Comparison of ENCODE assay signal across 8 cellular contexts in genomic region chr12:48296586-48297396, GRCh38. TPM values are rescaled to one million over a fixed set of nuclear protein-coding genes. Genes with fewer than 3 reads are reported as not detected.
DNase-seq lines count a peak whose midpoint lies in the region; ATAC-seq and TF ChIP-seq lines count a peak whose summit lies in the region.

No MANE protein-coding gene starts in this region.

- peak overlapping the region; percentile 77 for H3K4me3 Mint-ChIP-seq in mesothelial cell of epicardium

- no peaks in the 10 kb centered on the region for H3K36me3 ChIP-seq in MM.1S (replicated peaks; ENCODE audit: insufficient read depth, low read length)
- no peaks in the 10 kb centered on the region for H3K36me3 ChIP-seq in esophagus (ENCODE audit: control insufficient read depth in 2 of 2, insufficient read depth in 2 of 2, low read length in 1 of 2)

- no peaks in the 10 kb centered on the region for H3K79me2 ChIP-seq in MM.1S (ENCODE audit: low read length)

- no peaks in the 10 kb centered on the region for H3K36me3 Mint-ChIP-seq in mesothelial cell of epicardium

- H3K27me3 ChIP-seq in MM.1S (replicated peaks; ENCODE audit: insufficient read depth, low read length) (no peaks in the 10 kb centered on the region), esophagus (ENCODE audit: control insufficient read depth in 1 of 2, insufficient read depth in 2 of 2, low read length in 2 of 2) (no peaks in the 10 kb centered on the region)

- no peaks in the 10 kb centered on the region for H4K20me1 ChIP-seq in MM.1S (ENCODE audit: insufficient read depth, low read length)

- H3K4me3 ChIP-seq in GM12865 (ENCODE audit: low read depth, low read length) (no peak overlapping the region), MM.1S (ENCODE audit: low read length) (peak overlapping the region; percentile 56), esophagus (ENCODE audit: low read depth in 1 of 2, low read length in 2 of 2) (peak overlapping the region; percentile 48 to 56)

- DNase-seq in GM12865 (ENCODE audit: low read depth) (peak; percentile 43), MM.1S (peak; percentile 75), mesothelial cell of epicardium (ENCODE audit: low spot score in 2 of 2, unreplicated experiment in 2 of 2) (peak; percentile 38 to 72), NCI-H2081 treated with DMSO at 0.1 percent for 48 hours (lab: John Stamatoyannopoulos, UW) (no peak)
- peak; percentile 44 for DNase-seq in activated T-cell treated with anti-CD3 and anti-CD28 coated beads, Interleukin-2, amount 50 U/mL, for 1 hour
- peak; percentile 12 for DNase-seq in stimulated activated CD8-positive, alpha-beta memory T cell treated with anti-CD3 and anti-CD28 coated beads, Interleukin-12 subunit alpha, Interleukin-12 subunit beta, amount 100 ng/mL, for 1 hour (ENCODE audit: low read depth)

- TF ChIP-seq CTCF in GM12865 (IDR thresholded peaks at IDR 0.05; ENCODE audit: insufficient read depth, low read depth, low read length, missing control alignments) (no peak), MM.1S (IDR thresholded peaks at IDR 0.05; ENCODE audit: low read length) (no peak), mesothelial cell of epicardium (IDR thresholded peaks at IDR 0.05; ENCODE audit: unreplicated experiment) (no peak)

- no peaks in the 10 kb centered on the region for H3K9me2 ChIP-seq in MM.1S (replicated peaks; ENCODE audit: insufficient read depth, low read length)

- H3K9me3 Mint-ChIP-seq in mesothelial cell of epicardium, result no peaks in the 10 kb centered on the region

- no peak overlapping the region for H3K27ac ChIP-seq in MM.1S (ENCODE audit: low read length)
- H3K27ac ChIP-seq in esophagus (ENCODE audit: low read depth in 2 of 2, low read length in 1 of 2), result peak overlapping the region in 1 of 2 donors; percentile 8

- peaks cover 11% of the 10 kb centered on the region for H3K4me1 Mint-ChIP-seq in mesothelial cell of epicardium

- H3K9me3 ChIP-seq in MM.1S (replicated peaks; ENCODE audit: insufficient read depth, low read length), result no peaks in the 10 kb centered on the region
- H3K9me3 ChIP-seq in esophagus (ENCODE audit: control insufficient read depth in 2 of 2, insufficient read depth in 1 of 2, low read depth in 1 of 2, low read length in 1 of 2), result no peaks in the 10 kb centered on the region

- H3K9ac ChIP-seq in MM.1S (ENCODE audit: low read length), result no peak overlapping the region

- H3K27ac Mint-ChIP-seq in mesothelial cell of epicardium, result peak overlapping the region; percentile 81

- H3K27me3 Mint-ChIP-seq in mesothelial cell of epicardium (ENCODE audit: low read depth), result no peaks in the 10 kb centered on the region

- no peaks in the 10 kb centered on the region for H3K4me1 ChIP-seq in MM.1S (ENCODE audit: low read length)
- H3K4me1 ChIP-seq in esophagus (ENCODE audit: control insufficient read depth in 2 of 2, insufficient read depth in 2 of 2, low read length in 1 of 2), result no peaks in the 10 kb centered on the region

- H3K4me2 ChIP-seq in MM.1S (ENCODE audit: low read depth, low read length), result peak overlapping the region; percentile 76

- WGBS in esophagus, 2 donors, result 10 to 12% methylated on average over 32 of the region's 32 CpGs

- H3F3A ChIP-seq in MM.1S (ENCODE audit: insufficient read depth, low read length), result no peaks in the 10 kb centered on the region

- peak overlapping the region; percentile 74 for H2AFZ ChIP-seq in MM.1S (ENCODE audit: low read length)

- ATAC-seq in HG03108 (IDR thresholded peaks at IDR 0.05; ENCODE audit: unreplicated experiment), result no peak

RNA-seq across cellular contexts. Expression of gene ZNF641, which starts 53.9 kb away (rescaled TPM):
- 1 to 10 TPM; 3.0 to 3.4 TPM for polyA plus RNA-seq in esophagus
- 30.2 to 38.0 TPM (median 36.1 TPM) in 3 replicates for total RNA-seq in mesothelial cell of epicardium
